Comparison of ENCODE assay signal across 8 cellular contexts in genomic region chr3:32460817-32461496, GRCh38. TPM values are rescaled to one million over a fixed set of nuclear protein-coding genes. Genes with fewer than 3 reads are reported as not detected.
DNase-seq lines count a peak whose midpoint lies in the region; ATAC-seq and TF ChIP-seq lines count a peak whose summit lies in the region.
"Not testable (repeated sequence)": the region's sequence is repeated elsewhere in the genome, so short reads cannot be mapped to it uniquely, and the experiment has no call there.

No MANE protein-coding gene starts in this region.

- H4K20me1 ChIP-seq in BLaER1, result peaks cover 30% of the 10 kb centered on the region

- H2BK5ac ChIP-seq in mesendoderm (ENCODE audit: low read length), result not testable (repeated sequence)

- not testable (repeated sequence) for TF ChIP-seq CTCF in Peyer's patch (IDR thresholded peaks at IDR 0.05); fibroblast of villous mesenchyme (IDR thresholded peaks at IDR 0.05; ENCODE audit: insufficient read depth, low read depth, low read length)

- H3K27ac ChIP-seq in BLaER1 (peak overlapping the region; percentile 79), HUES48 (ENCODE audit: low read depth, low read length) (peak overlapping the region; percentile 90), Peyer's patch (peak overlapping the region; percentile 65 to 83 (median 70)), mesendoderm (ENCODE audit: low read depth, low read length) (peak overlapping the region; percentile 76)

- H3K4me1 Mint-ChIP-seq in activated CD4-positive, alpha-beta memory T cell treated with anti-CD3 and anti-CD28 coated beads for 36 hours (ENCODE audit: low read depth), result peaks cover 24% of the 10 kb centered on the region
- H3K4me1 Mint-ChIP-seq in activated naive CD8-positive, alpha-beta T cell treated with anti-CD3 and anti-CD28 coated beads, Interleukin-2, amount 50 U/mL, for 24 hours, result peaks cover 31% of the 10 kb centered on the region
- H3K4me1 Mint-ChIP-seq in stimulated activated naive B cell treated with anti-CD40 and anti-IgM and Interleukin-4, amounts not matched to agents 10 μg/mL and 1 μg/mL and 100 μg/mL, for 72 hours, result peaks cover 37 to 56% of the 10 kb centered on the region in 2 donors

- not testable (repeated sequence) for H2AK5ac ChIP-seq in mesendoderm (ENCODE audit: low read length)

- peaks cover 69% of the 10 kb centered on the region for H3K4me1 ChIP-seq in BLaER1
- H3K4me1 ChIP-seq in HUES48 (ENCODE audit: control insufficient read depth, insufficient read depth, low read length), result peaks cover 32% of the 10 kb centered on the region
- peaks cover 0 to 30% (median 14%) of the 10 kb centered on the region in 4 donors for H3K4me1 ChIP-seq in Peyer's patch
- not testable (repeated sequence) for H3K4me1 ChIP-seq in mesendoderm (ENCODE audit: control insufficient read depth, low read depth, low read length)

- H2BK120ac ChIP-seq in mesendoderm (ENCODE audit: low read depth, low read length), result not testable (repeated sequence)

- not testable (repeated sequence) for H4K8ac ChIP-seq in mesendoderm (ENCODE audit: low read depth, low read length)

- CTCF ChIA-PET in activated CD4-positive, alpha-beta memory T cell treated with anti-CD3 and anti-CD28 coated beads for 36 hours (lab: Charles Lee), result interaction anchor here (1.1 to 1.9 kb wide), 2 partner anchors 37 to 86 kb away, joined by 3 to 11 read pairs; no protein-coding TSS in a partner anchor

- H3K9me3 ChIP-seq in BLaER1; HUES48 (ENCODE audit: control insufficient read depth, insufficient read depth, low read length); Peyer's patch: not testable (repeated sequence)

- POLR2A ChIA-PET in activated CD4-positive, alpha-beta memory T cell treated with anti-CD3 and anti-CD28 coated beads for 36 hours (lab: Charles Lee), result interaction anchor here (1.6 kb wide), 1 partner anchor 28 kb away, joined by 9 read pairs; no protein-coding TSS in a partner anchor

- H4K5ac ChIP-seq in mesendoderm (ENCODE audit: low read length), result not testable (repeated sequence)

- H3K27ac Mint-ChIP-seq in activated CD4-positive, alpha-beta memory T cell treated with anti-CD3 and anti-CD28 coated beads for 36 hours; activated naive CD8-positive, alpha-beta T cell treated with anti-CD3 and anti-CD28 coated beads, Interleukin-2, amount 50 U/mL, for 24 hours: not testable (repeated sequence)
- H3K27ac Mint-ChIP-seq in stimulated activated naive B cell treated with anti-CD40 and anti-IgM and Interleukin-4, amounts not matched to agents 10 μg/mL and 1 μg/mL and 100 μg/mL, for 72 hours, result peak overlapping the region; percentile 84

- not testable (repeated sequence) for H3K18ac ChIP-seq in mesendoderm (ENCODE audit: low read length)

- not testable (repeated sequence) for H3K36me3 Mint-ChIP-seq in activated CD4-positive, alpha-beta memory T cell treated with anti-CD3 and anti-CD28 coated beads for 36 hours; activated naive CD8-positive, alpha-beta T cell treated with anti-CD3 and anti-CD28 coated beads, Interleukin-2, amount 50 U/mL, for 24 hours (ENCODE audit: low read depth)
- peaks cover 26% of the 10 kb centered on the region in 2 donors for H3K36me3 Mint-ChIP-seq in stimulated activated naive B cell treated with anti-CD40 and anti-IgM and Interleukin-4, amounts not matched to agents 10 μg/mL and 1 μg/mL and 100 μg/mL, for 72 hours

- not testable (repeated sequence) for DNase-seq in Peyer's patch; activated CD4-positive, alpha-beta memory T cell treated with anti-CD3 and anti-CD28 coated beads for 36 hours; activated naive CD8-positive, alpha-beta T cell treated with anti-CD3 and anti-CD28 coated beads, Interleukin-2, amount 50 U/mL, for 24 hours; stimulated activated naive B cell treated with anti-CD40 and anti-IgM and Interleukin-4, amounts not matched to agents 10 μg/mL and 1 μg/mL and 100 μg/mL, for 72 hours
- peak; percentile 54 for DNase-seq in fibroblast of villous mesenchyme (ENCODE audit: low read depth)
- peak; percentile 95 for DNase-seq in mesendoderm

- peak overlapping the region; percentile 86 for H3K4me2 ChIP-seq in BLaER1
- H3K4me2 ChIP-seq in mesendoderm (ENCODE audit: low read length), result not testable (repeated sequence)

- WGBS in mesendoderm (ENCODE audit: extremely low coverage, insufficient coverage, low lambda C conversion rate), result no CpG with 5 or more reads among the region's 10 CpGs

- not testable (repeated sequence) for H3K4ac ChIP-seq in mesendoderm (ENCODE audit: low read depth, low read length)

- H2BK15ac ChIP-seq in mesendoderm (replicated peaks; ENCODE audit: low read depth), result not testable (repeated sequence)

- intact Hi-C loops in activated CD4-positive, alpha-beta memory T cell treated with anti-CD3 and anti-CD28 coated beads for 36 hours (cut with micrococcal nuclease), result loop anchor here (1.0 to 2.0 kb wide), 3 partner anchors 28 to 60 kb away; no protein-coding TSS in a partner anchor

- peak overlapping the region; percentile 63 for H3K4me3 Mint-ChIP-seq in activated CD4-positive, alpha-beta memory T cell treated with anti-CD3 and anti-CD28 coated beads for 36 hours
- H3K4me3 Mint-ChIP-seq in activated naive CD8-positive, alpha-beta T cell treated with anti-CD3 and anti-CD28 coated beads, Interleukin-2, amount 50 U/mL, for 24 hours, result peak overlapping the region; percentile 73
- H3K4me3 Mint-ChIP-seq in stimulated activated naive B cell treated with anti-CD40 and anti-IgM and Interleukin-4, amounts not matched to agents 10 μg/mL and 1 μg/mL and 100 μg/mL, for 72 hours, result peak overlapping the region in 1 of 2 donors; percentile 45

- H3K79me1 ChIP-seq in mesendoderm (ENCODE audit: low read length), result not testable (repeated sequence)

- peak overlapping the region; percentile 12; the same call in 1 of the 2 replicates for H3K9ac ChIP-seq in BLaER1
- H3K9ac ChIP-seq in HUES48 (ENCODE audit: low read depth, low read length); mesendoderm (ENCODE audit: low read length): not testable (repeated sequence)

- H3K56ac ChIP-seq in mesendoderm (ENCODE audit: low read length), result peak overlapping the region; percentile 34

- H3K27me3 ChIP-seq in BLaER1; HUES48 (ENCODE audit: control insufficient read depth, insufficient read depth, low read length); Peyer's patch; mesendoderm (ENCODE audit: insufficient read depth, low read length, poor library complexity): not testable (repeated sequence)

- not testable (repeated sequence) for H3K23ac ChIP-seq in mesendoderm (ENCODE audit: low read length)

- H3K4me3 ChIP-seq in BLaER1 (peak overlapping the region; percentile 47), HUES48 (ENCODE audit: low read depth, low read length) (peak overlapping the region; percentile 14)
- not testable (repeated sequence) for H3K4me3 ChIP-seq in Peyer's patch; fibroblast of villous mesenchyme (ENCODE audit: low read depth, low read length); mesendoderm (ENCODE audit: low read length)

- H3K9me3 Mint-ChIP-seq in activated CD4-positive, alpha-beta memory T cell treated with anti-CD3 and anti-CD28 coated beads for 36 hours; activated naive CD8-positive, alpha-beta T cell treated with anti-CD3 and anti-CD28 coated beads, Interleukin-2, amount 50 U/mL, for 24 hours; stimulated activated naive B cell treated with anti-CD40 and anti-IgM and Interleukin-4, amounts not matched to agents 10 μg/mL and 1 μg/mL and 100 μg/mL, for 72 hours: not testable (repeated sequence)

- H3K27me3 Mint-ChIP-seq in activated CD4-positive, alpha-beta memory T cell treated with anti-CD3 and anti-CD28 coated beads for 36 hours; activated naive CD8-positive, alpha-beta T cell treated with anti-CD3 and anti-CD28 coated beads, Interleukin-2, amount 50 U/mL, for 24 hours; stimulated activated naive B cell treated with anti-CD40 and anti-IgM and Interleukin-4, amounts not matched to agents 10 μg/mL and 1 μg/mL and 100 μg/mL, for 72 hours: not testable (repeated sequence)

- H3K79me2 ChIP-seq in mesendoderm (ENCODE audit: control insufficient read depth, insufficient read depth, low read length), result not testable (repeated sequence)

- H3K36me3 ChIP-seq in BLaER1; HUES48 (ENCODE audit: control insufficient read depth, insufficient read depth, low read length); Peyer's patch; mesendoderm (ENCODE audit: control insufficient read depth, insufficient read depth, low read length): not testable (repeated sequence)

- TF ChIP-seq POLR2A in Peyer's patch (IDR thresholded peaks at IDR 0.05), result not testable (repeated sequence)

- ATAC-seq in activated naive CD8-positive, alpha-beta T cell treated with anti-CD3 and anti-CD28 coated beads, Interleukin-2, amount 50 U/mL, for 24 hours; stimulated activated naive B cell treated with anti-CD40 and anti-IgM and Interleukin-4, amounts not matched to agents 10 μg/mL and 1 μg/mL and 100 μg/mL, for 72 hours (replicated peaks): not testable (repeated sequence)

RNA-seq across cellular contexts. Expression of gene CMTM6, which starts 41.7 kb away (rescaled TPM):
- total RNA-seq in Peyer's patch, result 10 to 100 TPM; 14.9 to 32.8 (median 26.8) TPM
- total RNA-seq in activated CD4-positive, alpha-beta memory T cell treated with anti-CD3 and anti-CD28 coated beads for 36 hours, result 10 to 100 TPM; 87.7 to 89.1 TPM
- 72.8 and 119 TPM in 2 replicates for total RNA-seq in fibroblast of villous mesenchyme
- 48.8 TPM for polyA plus RNA-seq in mesendoderm (2013, experiment 1 of 2)
- 47.4 TPM for polyA plus RNA-seq in mesendoderm (2013, experiment 2 of 2)
